1 cellular context compared by ENCODE assay signal in the genomic region with DNA sequence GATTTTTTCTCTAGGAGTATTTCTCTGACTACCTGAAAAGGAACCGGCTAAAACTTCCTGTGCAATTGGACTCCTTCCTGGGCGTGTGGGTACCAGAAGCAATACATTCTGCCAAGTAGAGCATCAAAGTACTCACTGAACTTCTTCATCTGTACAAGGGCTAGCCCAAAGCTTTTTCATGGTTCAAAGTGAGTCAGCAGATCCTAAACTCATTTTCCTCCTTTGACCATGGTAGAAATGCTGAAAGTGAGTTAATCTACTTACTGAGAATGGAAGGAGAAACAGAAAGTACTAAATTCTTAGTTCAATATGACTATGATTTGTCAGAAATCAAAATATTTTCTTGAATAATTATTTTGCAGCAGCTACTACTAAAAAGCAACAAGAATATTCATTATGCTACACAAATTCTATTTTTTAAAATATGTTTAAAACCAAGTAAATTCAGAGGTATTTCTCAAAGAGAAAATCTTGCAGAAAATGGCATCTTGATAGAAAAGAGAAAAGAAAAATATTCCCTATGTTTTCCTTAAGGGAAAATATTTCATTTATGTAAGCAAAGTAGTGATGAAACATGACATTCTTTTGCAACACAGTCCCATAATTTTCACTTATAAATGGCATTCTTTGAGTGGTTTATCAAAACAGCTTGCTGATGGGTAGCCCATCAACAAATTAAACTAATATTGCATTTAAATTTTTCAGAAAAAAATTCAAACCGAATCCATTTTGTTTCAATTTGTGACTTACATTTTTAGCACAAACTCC.
TF ChIP-seq lines count a peak whose summit lies in the region.

No MANE protein-coding gene starts in this region.

TF ChIP-seq in GM12878, 131 proteins besides CTCF, POLR2A, EP300 and RAD21:
- TF ChIP-seq, protein P1, sequence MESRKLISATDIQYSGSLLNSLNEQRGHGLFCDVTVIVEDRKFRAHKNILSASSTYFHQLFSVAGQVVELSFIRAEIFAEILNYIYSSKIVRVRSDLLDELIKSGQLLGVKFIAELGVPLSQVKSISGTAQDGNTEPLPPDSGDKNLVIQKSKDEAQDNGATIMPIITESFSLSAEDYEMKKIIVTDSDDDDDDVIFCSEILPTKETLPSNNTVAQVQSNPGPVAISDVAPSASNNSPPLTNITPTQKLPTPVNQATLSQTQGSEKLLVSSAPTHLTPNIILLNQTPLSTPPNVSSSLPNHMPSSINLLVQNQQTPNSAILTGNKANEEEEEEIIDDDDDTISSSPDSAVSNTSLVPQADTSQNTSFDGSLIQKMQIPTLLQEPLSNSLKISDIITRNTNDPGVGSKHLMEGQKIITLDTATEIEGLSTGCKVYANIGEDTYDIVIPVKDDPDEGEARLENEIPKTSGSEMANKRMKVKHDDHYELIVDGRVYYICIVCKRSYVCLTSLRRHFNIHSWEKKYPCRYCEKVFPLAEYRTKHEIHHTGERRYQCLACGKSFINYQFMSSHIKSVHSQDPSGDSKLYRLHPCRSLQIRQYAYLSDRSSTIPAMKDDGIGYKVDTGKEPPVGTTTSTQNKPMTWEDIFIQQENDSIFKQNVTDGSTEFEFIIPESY (IDR thresholded peaks at IDR 0.05), result no peak
- TF ChIP-seq, protein P2, sequence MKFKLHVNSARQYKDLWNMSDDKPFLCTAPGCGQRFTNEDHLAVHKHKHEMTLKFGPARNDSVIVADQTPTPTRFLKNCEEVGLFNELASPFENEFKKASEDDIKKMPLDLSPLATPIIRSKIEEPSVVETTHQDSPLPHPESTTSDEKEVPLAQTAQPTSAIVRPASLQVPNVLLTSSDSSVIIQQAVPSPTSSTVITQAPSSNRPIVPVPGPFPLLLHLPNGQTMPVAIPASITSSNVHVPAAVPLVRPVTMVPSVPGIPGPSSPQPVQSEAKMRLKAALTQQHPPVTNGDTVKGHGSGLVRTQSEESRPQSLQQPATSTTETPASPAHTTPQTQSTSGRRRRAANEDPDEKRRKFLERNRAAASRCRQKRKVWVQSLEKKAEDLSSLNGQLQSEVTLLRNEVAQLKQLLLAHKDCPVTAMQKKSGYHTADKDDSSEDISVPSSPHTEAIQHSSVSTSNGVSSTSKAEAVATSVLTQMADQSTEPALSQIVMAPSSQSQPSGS (IDR thresholded peaks at IDR 0.05; ENCODE audit: low read length), result no peak
- TF ChIP-seq JUNB (IDR thresholded peaks at IDR 0.05), result peak; percentile 63
- TF ChIP-seq SIX5 (IDR thresholded peaks at IDR 0.05; ENCODE audit: low read depth, low read length, severe bottlenecking), result no peak
- TF ChIP-seq NFIC (IDR thresholded peaks at IDR 0.05; ENCODE audit: low read depth, low read length), result no peak; the same call in 1 of the 2 replicates
- TF ChIP-seq KLF5 (IDR thresholded peaks at IDR 0.05; ENCODE audit: partially characterized antibody), result no peak
- TF ChIP-seq ZNF207 (IDR thresholded peaks at IDR 0.05; ENCODE audit: borderline replicate concordance), result no peak
- TF ChIP-seq, protein P3, sequence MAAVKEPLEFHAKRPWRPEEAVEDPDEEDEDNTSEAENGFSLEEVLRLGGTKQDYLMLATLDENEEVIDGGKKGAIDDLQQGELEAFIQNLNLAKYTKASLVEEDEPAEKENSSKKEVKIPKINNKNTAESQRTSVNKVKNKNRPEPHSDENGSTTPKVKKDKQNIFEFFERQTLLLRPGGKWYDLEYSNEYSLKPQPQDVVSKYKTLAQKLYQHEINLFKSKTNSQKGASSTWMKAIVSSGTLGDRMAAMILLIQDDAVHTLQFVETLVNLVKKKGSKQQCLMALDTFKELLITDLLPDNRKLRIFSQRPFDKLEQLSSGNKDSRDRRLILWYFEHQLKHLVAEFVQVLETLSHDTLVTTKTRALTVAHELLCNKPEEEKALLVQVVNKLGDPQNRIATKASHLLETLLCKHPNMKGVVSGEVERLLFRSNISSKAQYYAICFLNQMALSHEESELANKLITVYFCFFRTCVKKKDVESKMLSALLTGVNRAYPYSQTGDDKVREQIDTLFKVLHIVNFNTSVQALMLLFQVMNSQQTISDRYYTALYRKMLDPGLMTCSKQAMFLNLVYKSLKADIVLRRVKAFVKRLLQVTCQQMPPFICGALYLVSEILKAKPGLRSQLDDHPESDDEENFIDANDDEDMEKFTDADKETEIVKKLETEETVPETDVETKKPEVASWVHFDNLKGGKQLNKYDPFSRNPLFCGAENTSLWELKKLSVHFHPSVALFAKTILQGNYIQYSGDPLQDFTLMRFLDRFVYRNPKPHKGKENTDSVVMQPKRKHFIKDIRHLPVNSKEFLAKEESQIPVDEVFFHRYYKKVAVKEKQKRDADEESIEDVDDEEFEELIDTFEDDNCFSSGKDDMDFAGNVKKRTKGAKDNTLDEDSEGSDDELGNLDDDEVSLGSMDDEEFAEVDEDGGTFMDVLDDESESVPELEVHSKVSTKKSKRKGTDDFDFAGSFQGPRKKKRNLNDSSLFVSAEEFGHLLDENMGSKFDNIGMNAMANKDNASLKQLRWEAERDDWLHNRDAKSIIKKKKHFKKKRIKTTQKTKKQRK (IDR thresholded peaks at IDR 0.05; ENCODE audit: low read depth, low read length), result no peak
- TF ChIP-seq, protein P4, sequence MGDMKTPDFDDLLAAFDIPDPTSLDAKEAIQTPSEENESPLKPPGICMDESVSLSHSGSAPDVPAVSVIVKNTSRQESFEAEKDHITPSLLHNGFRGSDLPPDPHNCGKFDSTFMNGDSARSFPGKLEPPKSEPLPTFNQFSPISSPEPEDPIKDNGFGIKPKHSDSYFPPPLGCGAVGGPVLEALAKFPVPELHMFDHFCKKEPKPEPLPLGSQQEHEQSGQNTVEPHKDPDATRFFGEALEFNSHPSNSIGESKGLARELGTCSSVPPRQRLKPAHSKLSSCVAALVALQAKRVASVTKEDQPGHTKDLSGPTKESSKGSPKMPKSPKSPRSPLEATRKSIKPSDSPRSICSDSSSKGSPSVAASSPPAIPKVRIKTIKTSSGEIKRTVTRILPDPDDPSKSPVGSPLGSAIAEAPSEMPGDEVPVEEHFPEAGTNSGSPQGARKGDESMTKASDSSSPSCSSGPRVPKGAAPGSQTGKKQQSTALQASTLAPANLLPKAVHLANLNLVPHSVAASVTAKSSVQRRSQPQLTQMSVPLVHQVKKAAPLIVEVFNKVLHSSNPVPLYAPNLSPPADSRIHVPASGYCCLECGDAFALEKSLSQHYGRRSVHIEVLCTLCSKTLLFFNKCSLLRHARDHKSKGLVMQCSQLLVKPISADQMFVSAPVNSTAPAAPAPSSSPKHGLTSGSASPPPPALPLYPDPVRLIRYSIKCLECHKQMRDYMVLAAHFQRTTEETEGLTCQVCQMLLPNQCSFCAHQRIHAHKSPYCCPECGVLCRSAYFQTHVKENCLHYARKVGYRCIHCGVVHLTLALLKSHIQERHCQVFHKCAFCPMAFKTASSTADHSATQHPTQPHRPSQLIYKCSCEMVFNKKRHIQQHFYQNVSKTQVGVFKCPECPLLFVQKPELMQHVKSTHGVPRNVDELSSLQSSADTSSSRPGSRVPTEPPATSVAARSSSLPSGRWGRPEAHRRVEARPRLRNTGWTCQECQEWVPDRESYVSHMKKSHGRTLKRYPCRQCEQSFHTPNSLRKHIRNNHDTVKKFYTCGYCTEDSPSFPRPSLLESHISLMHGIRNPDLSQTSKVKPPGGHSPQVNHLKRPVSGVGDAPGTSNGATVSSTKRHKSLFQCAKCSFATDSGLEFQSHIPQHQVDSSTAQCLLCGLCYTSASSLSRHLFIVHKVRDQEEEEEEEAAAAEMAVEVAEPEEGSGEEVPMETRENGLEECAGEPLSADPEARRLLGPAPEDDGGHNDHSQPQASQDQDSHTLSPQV (IDR thresholded peaks at IDR 0.05), result no peak
- TF ChIP-seq ETV6 (conservative IDR thresholded peaks at IDR 0.05 in 1 of 2, IDR thresholded peaks at IDR 0.05 in 1 of 2; ENCODE audit: borderline replicate concordance in 1 of 2, low read depth in 1 of 2), result peak in 1 of 2 experiments; percentile 45; a peak in 1 of 4 replicates
- TF ChIP-seq CREM (IDR thresholded peaks at IDR 0.05; ENCODE audit: low read depth), result no peak
- TF ChIP-seq POLR2AphosphoS2 (IDR thresholded peaks at IDR 0.05; ENCODE audit: low read depth, low read length), result no peak
